23 cellular contexts compared by ENCODE assay signal in the genomic region with DNA sequence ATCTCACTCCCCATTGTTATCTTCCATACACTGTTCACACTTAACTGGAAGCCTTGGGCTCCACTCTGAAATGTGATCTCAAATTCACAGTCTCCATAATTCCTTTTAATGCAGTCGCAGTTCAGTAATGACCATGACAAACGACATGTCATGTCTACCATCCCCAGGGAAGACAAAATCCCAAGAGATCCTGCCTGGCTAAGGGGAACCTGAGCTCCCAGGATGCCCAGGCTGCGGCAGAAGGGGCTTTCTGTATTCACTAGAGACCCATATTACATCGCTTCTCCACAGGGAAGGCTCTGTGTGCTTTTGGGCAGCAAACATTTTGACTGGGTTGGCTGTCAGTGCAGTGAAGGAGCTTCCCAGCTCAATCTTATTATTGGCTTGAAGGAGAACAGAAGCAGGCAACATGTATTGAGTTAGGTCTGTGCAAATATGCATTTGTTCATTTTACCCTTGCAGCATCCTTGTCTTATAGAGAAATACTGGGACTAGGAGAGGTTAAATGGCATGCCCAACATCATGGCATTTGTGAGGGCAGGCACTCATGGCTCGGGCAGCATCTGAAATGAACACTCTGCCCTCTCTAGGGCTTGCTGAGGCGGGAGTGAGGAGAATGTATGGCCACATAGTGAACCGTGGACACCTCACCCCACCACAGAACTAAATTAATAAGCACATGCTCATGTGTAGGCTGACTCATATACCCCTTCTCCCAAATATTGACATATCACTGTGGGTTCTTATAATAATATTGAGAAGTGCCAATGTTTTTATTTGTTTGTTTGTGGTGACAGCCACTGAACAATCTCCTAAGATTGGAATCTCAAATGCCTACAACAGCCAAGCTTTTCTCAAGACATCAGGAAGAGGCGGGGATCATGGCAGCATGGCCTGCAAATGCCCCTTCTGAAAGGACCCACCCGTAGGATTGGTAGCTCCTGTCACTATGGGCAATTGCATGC.
A peak's percentile ranks its signal among the peaks of the same experiment; 100 is the strongest.
DNase-seq lines count a peak whose midpoint lies in the region; ATAC-seq and TF ChIP-seq lines count a peak whose summit lies in the region.
"Had no signal": no experiment of that assay in that cellular context is flagged by ENCODE, and none has a peak within 500 bp of the region (broad histone marks: within the 10 kb centered on the region; RNA-seq: fewer than 3 reads in every experiment).

No MANE protein-coding gene starts in this region.

- no peak for ATAC-seq in sciatic nerve
- ATAC-seq: HCT116, HepG2, SK-N-SH treated with all-trans-retinoic acid at 6 μM for 48 hours, T-helper 17 cell had no signal

- H3K9me3 ChIP-seq in osteoblast (ENCODE audit: low read depth, low read length) (no peaks in the 10 kb centered on the region), ascending aorta (no peaks in the 10 kb centered on the region)

- no peaks in the 10 kb centered on the region for H3K36me3 ChIP-seq in osteoblast (ENCODE audit: insufficient read depth, low read length)
- H3K36me3 ChIP-seq in ascending aorta: no peaks in the 10 kb centered on the region

- TF ChIP-seq CTCF in osteoblast (IDR thresholded peaks at IDR 0.05; ENCODE audit: extremely low read depth, low read depth, low read length) (no peak), ascending aorta (IDR thresholded peaks at IDR 0.05) (no peak)

- DNase-seq in NCI-H82 (lab: John Stamatoyannopoulos, UW) (peak; percentile 72), NCI-H82 treated with DMSO at 0.1 percent for 48 hours (lab: John Stamatoyannopoulos, UW; ENCODE audit: unreplicated experiment) (no peak), LHCN-M2 (ENCODE audit: low read depth) (peak; percentile 8), NCI-H69 (lab: John Stamatoyannopoulos, UW) (peak; percentile 26), osteoblast (ENCODE audit: insufficient read length, low spot score, missing footprints) (peak; percentile 79), NOMO-1 (lab: John Stamatoyannopoulos, UW; ENCODE audit: unreplicated experiment in 2 of 2) (no peak), ascending aorta (ENCODE audit: low spot score in 2 of 2) (no peak), sciatic nerve (ENCODE audit: low spot score) (no peak)
- DNase-seq: CD8-positive, alpha-beta memory T cell; DMS 273 treated with DMSO at 0.1 percent for 48 hours; DND-41; Karpas-422; NCI-H1092; NCI-H1417 treated with DMSO at 0.1 percent for 48 hours; NCI-H187 treated with DMSO at 0.1 percent for 48 hours; NCI-H2171; NCI-H226; NCI-H524; NCI-H774; T-helper 17 cell had no signal

- no peak overlapping the region for H3K4me2 ChIP-seq in osteoblast (ENCODE audit: insufficient read depth, low read length)

- no peaks in the 10 kb centered on the region for H3K79me2 ChIP-seq in osteoblast (ENCODE audit: insufficient read depth, low read length)

- H3K4me1 ChIP-seq in osteoblast (ENCODE audit: insufficient read depth, low read length) (no peaks in the 10 kb centered on the region), ascending aorta (no peaks in the 10 kb centered on the region)

- H4K20me1 ChIP-seq in osteoblast (ENCODE audit: insufficient read depth, low read length): no peaks in the 10 kb centered on the region

- no peaks in the 10 kb centered on the region for H3K27me3 ChIP-seq in osteoblast (ENCODE audit: insufficient read depth, low read length)
- H3K27me3 ChIP-seq in ascending aorta: no peaks in the 10 kb centered on the region

- intact Hi-C loops in ascending aorta (cut with DNase I) (no loop called here), sciatic nerve (cut with DNase I) (no loop called here)

- H3K4me3 ChIP-seq in osteoblast (ENCODE audit: insufficient read depth, low read length) (no peak overlapping the region), ascending aorta (no peak overlapping the region)

- no peak overlapping the region for H2AFZ ChIP-seq in osteoblast (ENCODE audit: low read length)

- H3K27ac ChIP-seq in osteoblast (ENCODE audit: low read depth, low read length): no peak overlapping the region
- H3K27ac ChIP-seq in ascending aorta: no peak overlapping the region

Comparison
In these comparisons a context has a peak if more than half of its experiments do, and no peak if none do; other contexts are left out.
1. DNase-seq: peak in NCI-H82 (single experiment), LHCN-M2 (single experiment), NCI-H69 (single experiment) and osteoblast (single experiment); none in NCI-H82 treated with DMSO at 0.1 percent for 48 hours (single experiment), NOMO-1 (0 of 2), ascending aorta (0 of 2) and sciatic nerve (single experiment).